Comparison of ENCODE assay signal across 8 cellular contexts in the genomic region with DNA sequence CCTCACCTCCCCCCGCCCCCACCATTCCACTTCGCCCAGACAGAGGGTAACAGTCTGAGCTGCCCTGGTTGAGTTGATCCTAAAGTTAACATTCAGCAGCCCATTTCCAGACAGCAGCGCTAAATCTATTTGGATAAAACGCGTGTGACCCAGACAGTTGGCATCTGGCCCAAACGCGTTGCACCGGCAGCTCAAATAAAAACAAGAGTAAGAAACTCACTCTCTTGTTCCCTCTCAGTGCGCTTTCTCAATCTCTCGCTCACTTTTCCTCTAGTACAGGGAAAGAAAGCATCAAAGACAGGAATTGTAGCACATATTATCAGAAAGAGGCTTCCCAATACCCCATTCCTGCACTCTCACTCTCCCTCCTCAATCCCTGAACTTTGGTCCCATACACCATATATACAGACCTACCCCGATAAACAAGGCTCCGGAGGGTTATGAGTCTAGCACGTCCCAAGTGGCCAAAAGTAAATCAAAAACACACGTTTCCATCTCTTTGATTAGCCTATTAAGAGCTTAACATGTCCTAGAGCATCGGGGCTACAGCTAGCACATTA. TPM values are rescaled to one million over a fixed set of nuclear protein-coding genes. Genes with fewer than 3 reads are reported as not detected.
DNase-seq lines count a peak whose midpoint lies in the region; ATAC-seq and TF ChIP-seq lines count a peak whose summit lies in the region.

No MANE protein-coding gene starts in this region.

- H3K4me1 Mint-ChIP-seq in GM23338: peaks cover 17% of the 10 kb centered on the region; the same call in 2 of the 3 replicates
- peaks cover 20% of the 10 kb centered on the region for H3K4me1 Mint-ChIP-seq in activated T-cell treated with anti-CD3 and anti-CD28 coated beads, Interleukin-2, amount 50 U/mL, for 72 hours (ENCODE audit: low read depth)

- H3F3A ChIP-seq in GM23338 (replicated peaks; ENCODE audit: low read depth): 0 out of 2 replicates have a peak, but pooled peaks cover 2% of the 10 kb centered on the region

- no peak overlapping the region for H3K4me3 Mint-ChIP-seq in GM23338
- no peak overlapping the region for H3K4me3 Mint-ChIP-seq in activated T-cell treated with anti-CD3 and anti-CD28 coated beads, Interleukin-2, amount 50 U/mL, for 72 hours

- no peaks in the 10 kb centered on the region for H3K9me2 ChIP-seq in GM23338 (ENCODE audit: insufficient read depth)

- peak overlapping the region; percentile 80 for H2AFZ ChIP-seq in GM23338

- H3K27ac Mint-ChIP-seq in GM23338: no peak overlapping the region
- H3K27ac Mint-ChIP-seq in activated T-cell treated with anti-CD3 and anti-CD28 coated beads, Interleukin-2, amount 50 U/mL, for 72 hours: no peak overlapping the region

- peak overlapping the region; percentile 84 for H3K4me2 ChIP-seq in GM23338

- ATAC-seq in GM23338: peak; percentile 11
- ATAC-seq in activated T-cell treated with anti-CD3 and anti-CD28 coated beads, Interleukin-2, amount 50 U/mL, for 72 hours (replicated peaks in 1 of 2): peak; percentile 29 to 43
- ATAC-seq in HG02623 (IDR thresholded peaks at IDR 0.05; ENCODE audit: unreplicated experiment): no peak
- ATAC-seq in HG02981 (IDR thresholded peaks at IDR 0.05; ENCODE audit: unreplicated experiment): no peak

- no peaks in the 10 kb centered on the region for H4K20me1 ChIP-seq in GM23338 (replicated peaks; ENCODE audit: insufficient read depth)

- H3K9me3 Mint-ChIP-seq in GM23338: peaks cover 4% of the 10 kb centered on the region; the same call in 1 of the 3 replicates
- no peaks in the 10 kb centered on the region for H3K9me3 Mint-ChIP-seq in activated T-cell treated with anti-CD3 and anti-CD28 coated beads, Interleukin-2, amount 50 U/mL, for 72 hours

- peaks cover 3% of the 10 kb centered on the region for H3K27me3 Mint-ChIP-seq in GM23338 (ENCODE audit: insufficient read depth, low read depth, poor library complexity)
- H3K27me3 Mint-ChIP-seq in activated T-cell treated with anti-CD3 and anti-CD28 coated beads, Interleukin-2, amount 50 U/mL, for 72 hours (ENCODE audit: low read depth): no peaks in the 10 kb centered on the region

- no peak overlapping the region for H3K27ac ChIP-seq in GM23338 (ENCODE audit: low read depth)

- H3K4me1 ChIP-seq in GM23338 (ENCODE audit: insufficient read depth): peaks cover 35% of the 10 kb centered on the region

- no peaks in the 10 kb centered on the region for H3K36me3 ChIP-seq in GM23338 (ENCODE audit: insufficient read depth)

- peak overlapping the region; percentile 66 for H3K4me3 ChIP-seq in GM23338

- peaks cover 8% of the 10 kb centered on the region; the same call in 1 of the 2 replicates for H3K27me3 ChIP-seq in GM23338 (ENCODE audit: insufficient read depth)

- no peaks in the 10 kb centered on the region for H3K36me3 Mint-ChIP-seq in GM23338 (ENCODE audit: low read depth)
- peaks cover 0 to 1% of the 10 kb centered on the region in 2 donors for H3K36me3 Mint-ChIP-seq in activated T-cell treated with anti-CD3 and anti-CD28 coated beads, Interleukin-2, amount 50 U/mL, for 72 hours (ENCODE audit: insufficient read depth in 2 of 2)

- no peak for TF ChIP-seq CTCF in GM23338 (conservative IDR thresholded peaks at IDR 0.05; ENCODE audit: low read depth in 2 of 2)

- DNase-seq in DMS53 (lab: John Stamatoyannopoulos, UW) (peak; percentile 70), GM23338 (ENCODE audit: low spot score) (peak; percentile 39), NCI-H460 (ENCODE audit: extremely low read depth, low read depth) (peak; percentile 65), globus pallidus (ENCODE audit: low spot score) (peak; percentile 58), non-pigmented ciliary epithelial cell (ENCODE audit: low read depth) (peak; percentile 67)
- DNase-seq in activated T-cell treated with anti-CD3 and anti-CD28 coated beads, Interleukin-2, amount 50 U/mL, for 72 hours: peak; percentile 30 to 42

- H3K79me2 ChIP-seq in GM23338 (replicated peaks; ENCODE audit: insufficient read depth): no peaks in the 10 kb centered on the region

TF ChIP-seq in GM23338, 12 proteins besides CTCF, POLR2A, EP300 and RAD21:
- no peak for TF ChIP-seq JUNB (IDR thresholded peaks at IDR 0.05; ENCODE audit: unreplicated experiment)
- no peak for TF ChIP-seq ZNF114 (CRISPR knock-in tag; IDR thresholded peaks at IDR 0.05)
- TF ChIP-seq CREB1 (CRISPR knock-in tag; IDR thresholded peaks at IDR 0.05; ENCODE audit: low read depth): no peak
- no peak for TF ChIP-seq NANOG (IDR thresholded peaks at IDR 0.05; ENCODE audit: borderline replicate concordance)
- TF ChIP-seq, protein P1, sequence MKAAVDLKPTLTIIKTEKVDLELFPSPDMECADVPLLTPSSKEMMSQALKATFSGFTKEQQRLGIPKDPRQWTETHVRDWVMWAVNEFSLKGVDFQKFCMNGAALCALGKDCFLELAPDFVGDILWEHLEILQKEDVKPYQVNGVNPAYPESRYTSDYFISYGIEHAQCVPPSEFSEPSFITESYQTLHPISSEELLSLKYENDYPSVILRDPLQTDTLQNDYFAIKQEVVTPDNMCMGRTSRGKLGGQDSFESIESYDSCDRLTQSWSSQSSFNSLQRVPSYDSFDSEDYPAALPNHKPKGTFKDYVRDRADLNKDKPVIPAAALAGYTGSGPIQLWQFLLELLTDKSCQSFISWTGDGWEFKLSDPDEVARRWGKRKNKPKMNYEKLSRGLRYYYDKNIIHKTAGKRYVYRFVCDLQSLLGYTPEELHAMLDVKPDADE (IDR thresholded peaks at IDR 0.05): no peak
- TF ChIP-seq STAT1 (IDR thresholded peaks at IDR 0.05; ENCODE audit: unreplicated experiment): no peak

RNA-seq across cellular contexts. Expression of a gene that starts 1.3 kb away (rescaled TPM):
- 1.0 and 2.0 TPM in 2 replicates for total RNA-seq in GM23338 (2014; rRNA removed; shearing (Covaris generic))
- 0.61 and 0.78 TPM in 2 replicates for polyA plus RNA-seq in GM23338 (2016; fragmentation: Nextera tagmentation; extraction: Ambion mirVana)
- total RNA-seq in NCI-H460 (2014; rRNA removed; shearing (Covaris generic)): 14.3 and 15.0 TPM in 2 replicates
- polyA plus RNA-seq in NCI-H460 (2014; cell fraction: nucleus; rRNA removed): 4.9 and 17.0 TPM in 2 replicates
- total RNA-seq in activated T-cell treated with anti-CD3 and anti-CD28 coated beads, Interleukin-2, amount 50 U/mL, for 72 hours: 1 to 10 TPM; 1.6 to 2.5 TPM

Comparison
In these comparisons a context has a peak if more than half of its experiments do, and no peak if none do; other contexts are left out.
1. ATAC-seq: peak in GM23338 (single experiment) and activated T-cell treated with anti-CD3 and anti-CD28 coated beads, Interleukin-2, amount 50 U/mL, for 72 hours (2 of 2); none in HG02623 (single experiment) and HG02981 (single experiment).
2. Peak in every context shown above with its lines, with median percentiles within 50 percentile points of each other: DNase-seq.